8 cellular contexts compared by ENCODE assay signal in the genomic region with DNA sequence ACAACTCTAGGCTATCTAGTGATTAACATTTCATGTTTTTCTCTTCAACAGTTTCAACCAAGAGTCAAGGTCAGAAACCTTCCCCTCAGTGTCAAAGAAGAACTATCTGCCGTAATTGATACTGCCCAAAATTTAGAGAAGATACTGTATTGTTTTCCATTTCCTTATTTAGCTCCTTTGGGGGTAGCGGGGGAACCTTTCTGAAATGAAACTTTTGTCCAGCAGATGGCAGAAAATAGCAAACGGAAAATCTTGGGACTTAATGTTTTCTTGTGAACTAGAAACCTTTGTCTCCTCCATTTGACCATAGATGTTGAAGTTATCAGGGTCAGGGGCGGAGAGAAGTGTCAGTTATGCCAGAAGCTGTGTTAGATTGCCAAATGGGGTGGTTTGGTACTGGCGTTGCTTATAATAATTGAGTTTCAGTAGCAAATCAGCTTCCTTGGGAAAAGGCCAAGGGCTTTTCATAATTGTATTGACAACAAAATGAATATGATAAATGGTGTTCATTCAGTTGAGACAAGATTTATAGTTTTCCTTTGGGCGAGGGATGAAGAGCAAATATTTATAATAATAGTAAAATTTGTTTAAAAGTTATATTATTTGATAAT.
DNase-seq lines count a peak whose midpoint lies in the region; ATAC-seq, FAIRE-seq and TF ChIP-seq lines count a peak whose summit lies in the region.

No MANE protein-coding gene starts in this region.

- no peak overlapping the region for H2AFZ ChIP-seq in GM23338

- CTCF ChIA-PET in Calu3 (lab: Charles Lee): interaction anchor here (0.7 to 3.1 kb wide), 8 partner anchors 62 to 459 kb away, joined by 3 to 18 read pairs (median 4); no protein-coding TSS in a partner anchor

- peak; percentile 47 for DNase-seq in Calu3
- peak; percentile 80 for DNase-seq in GM23338 (ENCODE audit: low spot score)
- DNase-seq in NT2/D1 (ENCODE audit: low read depth, low spot score): peak; percentile 23
- DNase-seq in bronchial epithelial cell (ENCODE audit: low read depth): peak; percentile 47
- peak; percentile 68 for DNase-seq in medulla oblongata (ENCODE audit: extremely low spot score)

- H3K9me3 Mint-ChIP-seq in Calu3 (ENCODE audit: low read depth, unreplicated experiment) (no peaks in the 10 kb centered on the region), GM23338 (no peaks in the 10 kb centered on the region)

- no peaks in the 10 kb centered on the region for H3K27me3 ChIP-seq in GM23338 (ENCODE audit: insufficient read depth)
- H3K27me3 ChIP-seq in NT2/D1 (ENCODE audit: insufficient read depth, insufficient read length): no peaks in the 10 kb centered on the region
- no peaks in the 10 kb centered on the region for H3K27me3 ChIP-seq in bronchial epithelial cell (ENCODE audit: control insufficient read depth, insufficient read depth, low read length)

- TF ChIP-seq POLR2A in GM18505 (IDR thresholded peaks at IDR 0.05; ENCODE audit: borderline replicate concordance, extremely low read depth, insufficient read depth, insufficient read length): no peak

- no peak overlapping the region for H3K27ac ChIP-seq in GM23338 (ENCODE audit: low read depth)

- H3F3A ChIP-seq in GM23338 (replicated peaks; ENCODE audit: low read depth): no peaks in the 10 kb centered on the region

- H3K36me3 Mint-ChIP-seq in Calu3 (ENCODE audit: insufficient read depth, unreplicated experiment): no peaks in the 10 kb centered on the region
- H3K36me3 Mint-ChIP-seq in GM23338 (ENCODE audit: low read depth): no peaks in the 10 kb centered on the region

- BruUV-seq in Calu3 (replicated peaks; lab: Mats Ljungman, UMichigan): no TSS peak

- H3K4me1 Mint-ChIP-seq in Calu3 (ENCODE audit: low read depth, unreplicated experiment) (no peaks in the 10 kb centered on the region), GM23338 (peaks cover 11% of the 10 kb centered on the region; the same call in 2 of the 3 replicates)

- H3K9ac ChIP-seq in NT2/D1 (ENCODE audit: insufficient read length, low read depth): no peak overlapping the region

- H3K9me2 ChIP-seq in GM23338 (ENCODE audit: insufficient read depth): no peaks in the 10 kb centered on the region

- no peak overlapping the region for H3K4me2 ChIP-seq in GM23338

- TF ChIP-seq CTCF in Calu3 (IDR thresholded peaks at IDR 0.05; ENCODE audit: unreplicated experiment) (peak; percentile 61), GM23338 (conservative IDR thresholded peaks at IDR 0.05; ENCODE audit: low read depth in 2 of 2) (peak; percentile 64 to 77), bronchial epithelial cell (IDR thresholded peaks at IDR 0.05; ENCODE audit: insufficient read depth, low read length, severe bottlenecking) (peak; percentile 43)

- no peaks in the 10 kb centered on the region for H4K20me1 ChIP-seq in GM23338 (replicated peaks; ENCODE audit: insufficient read depth)

- intact Hi-C loops in Calu3 (cut with micrococcal nuclease; ENCODE audit: unreplicated experiment): loop anchor here (1.0 to 10.0 kb wide), 3 partner anchors 130 to 573 kb away; no protein-coding TSS in a partner anchor

- H3K27ac Mint-ChIP-seq in Calu3 (ENCODE audit: unreplicated experiment) (no peak overlapping the region), GM23338 (no peak overlapping the region)

- no peaks in the 10 kb centered on the region for H3K9me3 ChIP-seq in NT2/D1 (ENCODE audit: insufficient read depth, low read length)

- H3K4me3 ChIP-seq in GM23338 (no peak overlapping the region), NT2/D1 (ENCODE audit: insufficient read length, low read depth) (no peak overlapping the region), bronchial epithelial cell (ENCODE audit: low read depth, low read length) (no peak overlapping the region)

- H3K27me3 Mint-ChIP-seq in Calu3 (ENCODE audit: unreplicated experiment) (no peaks in the 10 kb centered on the region), GM23338 (ENCODE audit: insufficient read depth, low read depth, poor library complexity) (no peaks in the 10 kb centered on the region)

- no peak for FAIRE-seq in bronchial epithelial cell (lab: Jason Lieb, UNC)

- H3K4me3 Mint-ChIP-seq in Calu3 (ENCODE audit: low read depth, unreplicated experiment) (no peak overlapping the region), GM23338 (no peak overlapping the region)

- ATAC-seq in GM23338 (peak; percentile 45), GM21360 (IDR thresholded peaks at IDR 0.05; ENCODE audit: unreplicated experiment) (no peak), HG02642 (IDR thresholded peaks at IDR 0.05; ENCODE audit: poor library complexity, unreplicated experiment) (no peak), GM18505 (IDR thresholded peaks at IDR 0.05; ENCODE audit: unreplicated experiment) (no peak)

- no peaks in the 10 kb centered on the region for H3K79me2 ChIP-seq in GM23338 (replicated peaks; ENCODE audit: insufficient read depth)

- H3K4me1 ChIP-seq in GM23338 (ENCODE audit: insufficient read depth) (no peaks in the 10 kb centered on the region), NT2/D1 (ENCODE audit: insufficient read depth, insufficient read length) (no peaks in the 10 kb centered on the region)

- H3K36me3 ChIP-seq in GM23338 (ENCODE audit: insufficient read depth) (no peaks in the 10 kb centered on the region), NT2/D1 (ENCODE audit: insufficient read depth, insufficient read length, low read length) (no peaks in the 10 kb centered on the region), bronchial epithelial cell (ENCODE audit: control insufficient read depth, insufficient read depth, low read length) (no peaks in the 10 kb centered on the region)

TF ChIP-seq in GM23338, 12 proteins besides CTCF, POLR2A, EP300 and RAD21 (continues in another document):
- TF ChIP-seq EZH2phosphoT487 (IDR thresholded peaks at IDR 0.05; ENCODE audit: unreplicated experiment): no peak
- no peak for TF ChIP-seq CREB1 (CRISPR knock-in tag; IDR thresholded peaks at IDR 0.05; ENCODE audit: low read depth)
- no peak for TF ChIP-seq STAT1 (IDR thresholded peaks at IDR 0.05; ENCODE audit: unreplicated experiment)
- no peak for TF ChIP-seq ZNF114 (CRISPR knock-in tag; IDR thresholded peaks at IDR 0.05)
- TF ChIP-seq ZNF331 (CRISPR knock-in tag; IDR thresholded peaks at IDR 0.05; ENCODE audit: low read depth): no peak
- TF ChIP-seq ETS1 (IDR thresholded peaks at IDR 0.05): no peak
- TF ChIP-seq, protein P1, sequence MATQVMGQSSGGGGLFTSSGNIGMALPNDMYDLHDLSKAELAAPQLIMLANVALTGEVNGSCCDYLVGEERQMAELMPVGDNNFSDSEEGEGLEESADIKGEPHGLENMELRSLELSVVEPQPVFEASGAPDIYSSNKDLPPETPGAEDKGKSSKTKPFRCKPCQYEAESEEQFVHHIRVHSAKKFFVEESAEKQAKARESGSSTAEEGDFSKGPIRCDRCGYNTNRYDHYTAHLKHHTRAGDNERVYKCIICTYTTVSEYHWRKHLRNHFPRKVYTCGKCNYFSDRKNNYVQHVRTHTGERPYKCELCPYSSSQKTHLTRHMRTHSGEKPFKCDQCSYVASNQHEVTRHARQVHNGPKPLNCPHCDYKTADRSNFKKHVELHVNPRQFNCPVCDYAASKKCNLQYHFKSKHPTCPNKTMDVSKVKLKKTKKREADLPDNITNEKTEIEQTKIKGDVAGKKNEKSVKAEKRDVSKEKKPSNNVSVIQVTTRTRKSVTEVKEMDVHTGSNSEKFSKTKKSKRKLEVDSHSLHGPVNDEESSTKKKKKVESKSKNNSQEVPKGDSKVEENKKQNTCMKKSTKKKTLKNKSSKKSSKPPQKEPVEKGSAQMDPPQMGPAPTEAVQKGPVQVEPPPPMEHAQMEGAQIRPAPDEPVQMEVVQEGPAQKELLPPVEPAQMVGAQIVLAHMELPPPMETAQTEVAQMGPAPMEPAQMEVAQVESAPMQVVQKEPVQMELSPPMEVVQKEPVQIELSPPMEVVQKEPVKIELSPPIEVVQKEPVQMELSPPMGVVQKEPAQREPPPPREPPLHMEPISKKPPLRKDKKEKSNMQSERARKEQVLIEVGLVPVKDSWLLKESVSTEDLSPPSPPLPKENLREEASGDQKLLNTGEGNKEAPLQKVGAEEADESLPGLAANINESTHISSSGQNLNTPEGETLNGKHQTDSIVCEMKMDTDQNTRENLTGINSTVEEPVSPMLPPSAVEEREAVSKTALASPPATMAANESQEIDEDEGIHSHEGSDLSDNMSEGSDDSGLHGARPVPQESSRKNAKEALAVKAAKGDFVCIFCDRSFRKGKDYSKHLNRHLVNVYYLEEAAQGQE (IDR thresholded peaks at IDR 0.05; ENCODE audit: unreplicated experiment): no peak
- no peak for TF ChIP-seq EZH2 (IDR thresholded peaks at IDR 0.05; ENCODE audit: low read depth, unreplicated experiment)
- TF ChIP-seq POLR2AphosphoS5 (IDR thresholded peaks at IDR 0.05; ENCODE audit: low read depth): no peak
- TF ChIP-seq NANOG (IDR thresholded peaks at IDR 0.05; ENCODE audit: borderline replicate concordance): no peak
- TF ChIP-seq JUNB (IDR thresholded peaks at IDR 0.05; ENCODE audit: unreplicated experiment): no peak

Comparison
In these comparisons a context has a peak if more than half of its experiments do, and no peak if none do; other contexts are left out.
1. DNase-seq: peak in every context shown above with its lines; median percentile 80 in GM23338; 68 in medulla oblongata; 47 in Calu3; 47 in bronchial epithelial cell; 23 in NT2/D1.